8 cellular contexts compared by ENCODE assay signal in genomic region chr11:86069408-86070086, GRCh38. TPM values are rescaled to one million over a fixed set of nuclear protein-coding genes. Genes with fewer than 3 reads are reported as not detected.
A peak's percentile ranks its signal among the peaks of the same experiment; 100 is the strongest.
DNase-seq lines count a peak whose midpoint lies in the region; ATAC-seq, FAIRE-seq and TF ChIP-seq lines count a peak whose summit lies in the region.

No MANE protein-coding gene starts in this region.

- no peak overlapping the region for H3K4ac ChIP-seq in H1 (replicated peaks; ENCODE audit: insufficient read length, low read depth, low read length)

- H3K27ac ChIP-seq in H1 (ENCODE audit: low read depth, low read length) (peak overlapping the region; percentile 92), upper lobe of left lung (peak overlapping the region; percentile 98 to 100 (median 98))

- H3K9me3 Mint-ChIP-seq in memory B cell, result no peaks in the 10 kb centered on the region

- peak overlapping the region; percentile 93; the same call in 1 of the 2 replicates for H4K8ac ChIP-seq in H1 (ENCODE audit: extremely low read depth, insufficient read depth, low read length)

- peak overlapping the region; percentile 90 for H3K18ac ChIP-seq in H1 (ENCODE audit: extremely low read depth, low read length)

- peaks cover 35% of the 10 kb centered on the region for H3K4me1 Mint-ChIP-seq in memory B cell

- H3K27me3 ChIP-seq in H1 (replicated peaks in 1 of 4; ENCODE audit: control insufficient read depth in 3 of 4, extremely low read depth in 1 of 4, insufficient read depth in 3 of 4, low read length in 3 of 4) (no peaks in the 10 kb centered on the region), upper lobe of left lung (no peaks in the 10 kb centered on the region)

- peak overlapping the region; percentile 81 for H4K91ac ChIP-seq in H1 (replicated peaks; ENCODE audit: insufficient read length, low read length)

- no peak overlapping the region for H4K5ac ChIP-seq in H1 (ENCODE audit: insufficient read length, low read depth, low read length)

- H3K27ac Mint-ChIP-seq in memory B cell, result peak overlapping the region; percentile 99

- no peak for TF ChIP-seq RAD21 in H1 (IDR thresholded peaks at IDR 0.05 in 1 of 2, conservative IDR thresholded peaks at IDR 0.05 in 1 of 2; ENCODE audit: low read depth in 2 of 2, low read length in 2 of 2)

- peak overlapping the region; percentile 98 for H3K4me3 Mint-ChIP-seq in memory B cell

- H3K56ac ChIP-seq in H1 (replicated peaks; ENCODE audit: insufficient read length, low read depth, low read length), result peak overlapping the region; percentile 51

- no peak for FAIRE-seq in H1 (lab: Jason Lieb, UNC)

- WGBS in H1 (ENCODE audit: extremely low coverage in 1 of 2, insufficient coverage in 1 of 2, insufficient read length in 1 of 2, insufficient replicate concordance in 2 of 2, low coverage in 1 of 2, low lambda C conversion rate in 2 of 2, missing lambda C conversion rate in 1 of 2), 2 experiments, result 21% methylated on average over 10 of the region's 14 CpGs; no CpG with 5 or more reads in 1 of the 2 experiments
- 4 to 6% methylated on average over 11 of the region's 14 CpGs for WGBS in upper lobe of left lung, 2 donors

- H2BK20ac ChIP-seq in H1 (ENCODE audit: low read length), result peak overlapping the region; percentile 26; the same call in 1 of the 2 replicates

- no peaks in the 10 kb centered on the region for H3K36me3 ChIP-seq in H1 (ENCODE audit: control insufficient read depth in 2 of 4, insufficient read depth in 4 of 4, low read length in 3 of 4)
- H3K36me3 ChIP-seq in upper lobe of left lung, result no peaks in the 10 kb centered on the region

- no peak overlapping the region for H2AK5ac ChIP-seq in H1 (ENCODE audit: low read depth, low read length)

- H3K4me3 ChIP-seq in H1 (ENCODE audit: extremely low read depth in 1 of 4, insufficient read depth in 2 of 4, low read depth in 3 of 4, low read length in 4 of 4) (peak overlapping the region; percentile 41 to 97 (median 69)), upper lobe of left lung (peak overlapping the region in 3 of 4 donors; percentile 77 to 83 (median 82))

- TF ChIP-seq POLR2A in H1 (IDR thresholded peaks at IDR 0.05; ENCODE audit: control extremely low read depth in 1 of 2, low read depth in 2 of 2, low read length in 2 of 2), result no peak; a peak in 1 of 3 replicates
- TF ChIP-seq POLR2A in upper lobe of left lung (IDR thresholded peaks at IDR 0.05), result peak in 1 of 4 donors; percentile 46

- no peaks in the 10 kb centered on the region for H3K27me3 Mint-ChIP-seq in memory B cell

- peaks cover 5% of the 10 kb centered on the region; the same call in 1 of the 2 replicates for H3K23me2 ChIP-seq in H1 (ENCODE audit: low read depth, low read length)

- H3K4me2 ChIP-seq in H1 (ENCODE audit: insufficient read depth in 1 of 2, low read depth in 2 of 2, low read length in 2 of 2), result peak overlapping the region; percentile 59 to 81

- H3K4me1 ChIP-seq in H1 (replicated peaks in 1 of 4; ENCODE audit: control insufficient read depth in 3 of 4, insufficient read depth in 4 of 4, low read length in 3 of 4) (peaks cover 0 to 9% (median 2%) of the 10 kb centered on the region in 4 experiments; a peak in 6 of 7 replicates), upper lobe of left lung (peaks cover 19 to 31% (median 20%) of the 10 kb centered on the region in 4 donors)

- peak overlapping the region; percentile 95 for H2BK5ac ChIP-seq in H1 (ENCODE audit: low read depth, low read length)

- DNase-seq in CMK (ENCODE audit: low read depth), result peak; percentile 78
- DNase-seq in SK-MEL-5 (ENCODE audit: low read depth, low spot score), result peak; percentile 59
- DNase-seq in H1 (ENCODE audit: low read depth in 1 of 2, low spot score in 2 of 2), result peak in 1 of 2 experiments; percentile 17
- DNase-seq in memory B cell (ENCODE audit: low spot score in 2 of 2), result peak in 1 of 2 donors; percentile 16
- peak in 1 of 2 donors; percentile 63 for DNase-seq in upper lobe of left lung
- DNase-seq in stimulated activated naive CD4-positive, alpha-beta T cell (lab: John Stamatoyannopoulos, UW), result no peak

- H3K36me3 Mint-ChIP-seq in memory B cell, result peaks cover 4% of the 10 kb centered on the region

- H4K20me1 ChIP-seq in H1 (replicated peaks in 1 of 2; ENCODE audit: control insufficient read depth in 1 of 2, insufficient read depth in 2 of 2, low read length in 2 of 2), result no peaks in the 10 kb centered on the region

- CTCF ChIA-PET in H1 (lab: Charles Lee; ENCODE audit: partially characterized antibody), result interaction anchor here (0.8 to 2.0 kb wide), 5 partner anchors 25 to 222 kb away, joined by 3 to 7 read pairs (median 4); no protein-coding TSS in a partner anchor

- H2BK15ac ChIP-seq in H1 (ENCODE audit: low read length), result 0 out of 2 replicates have a peak overlapping the region, but pooled peaks have one; percentile 19

- H2BK12ac ChIP-seq in H1 (ENCODE audit: low read depth, low read length), result peak overlapping the region; percentile 93; the same call in 1 of the 2 replicates

- no peak overlapping the region for H3K23ac ChIP-seq in H1 (ENCODE audit: insufficient read length)

- in situ Hi-C loops in SK-MEL-5 (cut with HindIII; ENCODE audit: low pct_unique_long_range_greater_than_20kb, low sequenced_read_pairs), result no loop called here

- ATAC-seq in GM19043 (IDR thresholded peaks at IDR 0.05; ENCODE audit: low read depth, unreplicated experiment) (peak; percentile 47), HG03571 (IDR thresholded peaks at IDR 0.05; ENCODE audit: unreplicated experiment) (peak; percentile 32), memory B cell (ENCODE audit: low read depth) (peak; percentile 5), upper lobe of left lung (ENCODE audit: low FRiP score in 2 of 2) (peak; percentile 80 to 89)

- no peak overlapping the region for H3K14ac ChIP-seq in H1 (ENCODE audit: insufficient read length)

- no peaks in the 10 kb centered on the region for H3K79me1 ChIP-seq in H1 (ENCODE audit: low read depth, low read length)

- peak overlapping the region in 3 of 4 experiments; percentile 60 to 70 (median 68); a peak in 6 of 7 replicates for H3K9ac ChIP-seq in H1 (replicated peaks in 1 of 4; ENCODE audit: extremely low read depth in 1 of 4, low read depth in 3 of 4, low read length in 3 of 4)

- peak overlapping the region; percentile 36 for H2BK120ac ChIP-seq in H1 (replicated peaks; ENCODE audit: low read depth, low read length)

- H3K9me3 ChIP-seq in H1 (ENCODE audit: insufficient read depth in 2 of 2, low read depth in 1 of 2, low read length in 1 of 2) (no peaks in the 10 kb centered on the region), upper lobe of left lung (no peaks in the 10 kb centered on the region)

- POLR2A ChIA-PET in H1 (lab: Charles Lee; ENCODE audit: partially characterized antibody), result interaction anchor here (0.6 to 1.7 kb wide), 9 partner anchors 10 to 175 kb away, joined by 3 to 8 read pairs (median 3); partner anchors contain the start of gene EED

- TF ChIP-seq CTCF in H1 (IDR thresholded peaks at IDR 0.05; ENCODE audit: control extremely low read depth in 1 of 3, insufficient read depth in 1 of 3, low read depth in 1 of 3, low read length in 3 of 3), result no peak
- peak in 1 of 6 experiments; percentile 4 for TF ChIP-seq CTCF in upper lobe of left lung (IDR thresholded peaks at IDR 0.05)

- TF ChIP-seq EP300 in H1 (IDR thresholded peaks at IDR 0.05; ENCODE audit: borderline replicate concordance in 1 of 2, low read depth in 2 of 2, low read length in 2 of 2), result no peak
- TF ChIP-seq EP300 in upper lobe of left lung (IDR thresholded peaks at IDR 0.05), result peak in 2 of 4 donors; percentile 77 to 81

- peak overlapping the region; percentile 81; the same call in 1 of the 2 replicates for H2AFZ ChIP-seq in H1 (ENCODE audit: low read length)

- peaks cover 9 to 39% of the 10 kb centered on the region in 2 experiments for H3K79me2 ChIP-seq in H1 (ENCODE audit: control insufficient read depth in 1 of 2, insufficient read depth in 2 of 2, low read length in 2 of 2)

TF ChIP-seq in H1, 55 proteins besides CTCF, POLR2A, EP300 and RAD21 (continues in another document):
- TF ChIP-seq CEBPB (IDR thresholded peaks at IDR 0.05; ENCODE audit: low read depth, low read length) (no peak), SIRT6 (IDR thresholded peaks at IDR 0.05; ENCODE audit: low read length) (no peak), KDM1A (IDR thresholded peaks at IDR 0.05; ENCODE audit: borderline replicate concordance, low read length) (no peak), POU5F1 (IDR thresholded peaks at IDR 0.05; ENCODE audit: low read depth, low read length) (no peak), SIX5 (IDR thresholded peaks at IDR 0.05; ENCODE audit: low read depth, low read length) (no peak), EGR1 (IDR thresholded peaks at IDR 0.05; ENCODE audit: borderline replicate concordance, low read depth, low read length) (no peak), ASH2L (IDR thresholded peaks at IDR 0.05; ENCODE audit: low read length) (peak; percentile 38), SRF (IDR thresholded peaks at IDR 0.05; ENCODE audit: low read depth, low read length) (no peak; the same call in 1 of the 2 replicates), GTF2F1 (IDR thresholded peaks at IDR 0.05; ENCODE audit: borderline replicate concordance, low read depth, low read length) (no peak), JUND (IDR thresholded peaks at IDR 0.05; ENCODE audit: low read length) (peak; percentile 52; the same call in 1 of the 2 replicates), CREB1 (IDR thresholded peaks at IDR 0.05) (peak; percentile 52; the same call in 1 of the 2 replicates), TCF12 (IDR thresholded peaks at IDR 0.05; ENCODE audit: low read depth, low read length) (0 out of 2 replicates have a peak, but pooled peaks have one; percentile 5), CHD1 (IDR thresholded peaks at IDR 0.05; ENCODE audit: low read depth, low read length) (no peak)
- TF ChIP-seq, protein P1, sequence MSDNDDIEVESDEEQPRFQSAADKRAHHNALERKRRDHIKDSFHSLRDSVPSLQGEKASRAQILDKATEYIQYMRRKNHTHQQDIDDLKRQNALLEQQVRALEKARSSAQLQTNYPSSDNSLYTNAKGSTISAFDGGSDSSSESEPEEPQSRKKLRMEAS (IDR thresholded peaks at IDR 0.05), result no peak; the same call in 1 of the 2 replicates

RNA-seq across cellular contexts. Expression of gene PICALM, which starts 0.7 kb away (rescaled TPM):
- total RNA-seq in SK-MEL-5 (2014; rRNA removed; shearing (Covaris generic)), result 123 and 127 TPM in 2 replicates
- 97.7 and 126 TPM in 2 replicates for polyA plus RNA-seq in SK-MEL-5 (2015; cell fraction: cytosol; rRNA removed)
- polyA plus RNA-seq in SK-MEL-5 (2015; cell fraction: nucleus; rRNA removed), result 109 and 115 TPM in 2 replicates
- 63.5 and 69.4 TPM in 2 replicates for total RNA-seq in H1 (2021; fragmentation: NEBNext Ultra II Directional; extraction: Animal tissue kit (Norgen Biotek cat#: 25700))
- polyA plus RNA-seq in H1 (2011; rRNA removed), result 49.7 and 71.3 TPM in 2 replicates
- 64.2 TPM for polyA plus RNA-seq in H1 (2011; cell fraction: cytosol; rRNA removed)
- 52.6 TPM for polyA plus RNA-seq in H1 (2011; cell fraction: nucleus; rRNA removed)
- 36.4 to 49.3 TPM (median 46.6 TPM) in 4 replicates for polyA plus RNA-seq in H1 (2012, experiment 1 of 2)
- polyA plus RNA-seq in H1 (2012, experiment 2 of 2), result 5.0 TPM
- 45.6 TPM for polyA plus RNA-seq in H1 (2013, experiment 1 of 2)
- 45.0 TPM for polyA plus RNA-seq in H1 (2013, experiment 2 of 2)
- 170 and 203 TPM in 2 replicates for polyA minus RNA-seq in H1 (2011; rRNA and poly(A)+ RNA removed)
- 87.3 TPM for polyA minus RNA-seq in H1 (2011; cell fraction: cytosol; rRNA and poly(A)+ RNA removed)
- 168 TPM for polyA minus RNA-seq in H1 (2011; cell fraction: nucleus; rRNA and poly(A)+ RNA removed)
- total RNA-seq in upper lobe of left lung, result 100 to 1,000 TPM; 144 to 294 (median 198) TPM

Comparison
In these comparisons a context has a peak if more than half of its experiments do, and no peak if none do; other contexts are left out.
1. DNase-seq: peak in CMK (single experiment) and SK-MEL-5 (single experiment); none in stimulated activated naive CD4-positive, alpha-beta T cell (0 of 6).
2. ATAC-seq: peak in every context shown above with its lines; median percentile 84 in upper lobe of left lung; 47 in GM19043; 32 in HG03571; 5 in memory B cell.